20 cellular contexts compared by ENCODE assay signal in genomic region chr19:15438124-15438496, GRCh38. TPM values are rescaled to one million over a fixed set of nuclear protein-coding genes. Genes with fewer than 3 reads are reported as not detected.
"Had no signal": no experiment of that assay in that cellular context is flagged by ENCODE, and none has a peak within 500 bp of the region (broad histone marks: within the 10 kb centered on the region; RNA-seq: fewer than 3 reads in every experiment).

No MANE protein-coding gene starts in this region.

- H3K4me3 Mint-ChIP-seq: activated CD8-positive, alpha-beta T cell treated with anti-CD3 and anti-CD28 coated beads for 36 hours; activated naive CD4-positive, alpha-beta T cell treated with anti-CD3 and anti-CD28 coated beads for 36 hours; activated naive CD8-positive, alpha-beta T cell treated with anti-CD3 and anti-CD28 coated beads, Interleukin-2, amount 50 U/mL, for 24 hours; activated T-cell treated with anti-CD3 and anti-CD28 coated beads, Interleukin-2, amount 50 U/mL, for 24 hours; naive thymus-derived CD8-positive, alpha-beta T cell had no signal

- ATAC-seq: activated CD8-positive, alpha-beta T cell treated with anti-CD3 and anti-CD28 coated beads for 36 hours; activated naive CD8-positive, alpha-beta T cell treated with anti-CD3 and anti-CD28 coated beads, Interleukin-2, amount 50 U/mL, for 24 hours; naive thymus-derived CD8-positive, alpha-beta T cell; right cardiac atrium had no signal

- H3K27me3 Mint-ChIP-seq: activated CD8-positive, alpha-beta T cell treated with anti-CD3 and anti-CD28 coated beads for 36 hours; activated naive CD8-positive, alpha-beta T cell treated with anti-CD3 and anti-CD28 coated beads, Interleukin-2, amount 50 U/mL, for 24 hours; activated T-cell treated with anti-CD3 and anti-CD28 coated beads, Interleukin-2, amount 50 U/mL, for 24 hours; naive thymus-derived CD8-positive, alpha-beta T cell had no signal

- H3K27me3 ChIP-seq: hepatocyte, ovary had no signal

- H3K4me2 ChIP-seq: hepatocyte had no signal

- H2AFZ ChIP-seq: hepatocyte had no signal

- H3K36me3 Mint-ChIP-seq: naive thymus-derived CD8-positive, alpha-beta T cell had no signal

- H3K4me3 ChIP-seq: hepatocyte, ovary, psoas muscle had no signal

- H3K79me2 ChIP-seq: hepatocyte had no signal

- H3K9me3 ChIP-seq: ovary, psoas muscle had no signal

- H3K36me3 ChIP-seq: ovary had no signal

- H3K27ac Mint-ChIP-seq: activated CD8-positive, alpha-beta T cell treated with anti-CD3 and anti-CD28 coated beads for 36 hours; activated naive CD4-positive, alpha-beta T cell treated with anti-CD3 and anti-CD28 coated beads for 36 hours; activated naive CD8-positive, alpha-beta T cell treated with anti-CD3 and anti-CD28 coated beads, Interleukin-2, amount 50 U/mL, for 24 hours; activated T-cell treated with anti-CD3 and anti-CD28 coated beads, Interleukin-2, amount 50 U/mL, for 24 hours had no signal

- DNase-seq: activated CD4-positive, alpha-beta T cell treated with anti-CD3 and anti-CD28 coated beads for 4 hours; activated CD8-positive, alpha-beta T cell treated with anti-CD3 and anti-CD28 coated beads for 36 hours; activated naive CD4-positive, alpha-beta T cell treated with anti-CD3 and anti-CD28 coated beads for 36 hours; activated naive CD8-positive, alpha-beta T cell treated with anti-CD3 and anti-CD28 coated beads, Interleukin-2, amount 50 U/mL, for 24 hours; activated T-cell treated with anti-CD3 and anti-CD28 coated beads, Interleukin-2, amount 50 U/mL, for 24 hours; dermis blood vessel endothelial cell; effector memory CD4-positive, alpha-beta T cell; small intestine; stimulated activated CD4-positive, alpha-beta T cell treated with anti-CD3 and anti-CD28 coated beads, Interleukin-15, amount 100 ng/mL, for 24 hours; stimulated activated CD4-positive, alpha-beta T cell treated with anti-CD3 and anti-CD28 coated beads, Interleukin-2, amount 100 ng/mL, for 48 hours had no signal

- H3K27ac ChIP-seq: hepatocyte, ovary, psoas muscle had no signal

- H3K9me3 Mint-ChIP-seq: activated CD8-positive, alpha-beta T cell treated with anti-CD3 and anti-CD28 coated beads for 36 hours; activated naive CD4-positive, alpha-beta T cell treated with anti-CD3 and anti-CD28 coated beads for 36 hours; activated naive CD8-positive, alpha-beta T cell treated with anti-CD3 and anti-CD28 coated beads, Interleukin-2, amount 50 U/mL, for 24 hours; activated T-cell treated with anti-CD3 and anti-CD28 coated beads, Interleukin-2, amount 50 U/mL, for 24 hours; naive thymus-derived CD8-positive, alpha-beta T cell had no signal

RNA-seq across cellular contexts. Expression of gene RASAL3, which starts 26.2 kb away (rescaled TPM):
- total RNA-seq: bronchial epithelial cell had no signal

RNA-seq across cellular contexts. Expression of gene PGLYRP2, which starts 41.2 kb away (rescaled TPM):
- total RNA-seq: aorta; bronchial epithelial cell; cerebellum; dermis blood vessel endothelial cell; hepatocyte; psoas muscle; right cardiac atrium; T-helper 2 cell treated with Interferon-gamma antibody and Interleukin-4, amounts not matched to agents 100 ng/mL and 5 ng/mL, for 36 hours; urinary bladder had no signal
- polyA plus RNA-seq: aorta, hepatocyte, ovary, psoas muscle, right cardiac atrium had no signal
